Comparison of ENCODE assay signal across 8 cellular contexts in the genomic region with DNA sequence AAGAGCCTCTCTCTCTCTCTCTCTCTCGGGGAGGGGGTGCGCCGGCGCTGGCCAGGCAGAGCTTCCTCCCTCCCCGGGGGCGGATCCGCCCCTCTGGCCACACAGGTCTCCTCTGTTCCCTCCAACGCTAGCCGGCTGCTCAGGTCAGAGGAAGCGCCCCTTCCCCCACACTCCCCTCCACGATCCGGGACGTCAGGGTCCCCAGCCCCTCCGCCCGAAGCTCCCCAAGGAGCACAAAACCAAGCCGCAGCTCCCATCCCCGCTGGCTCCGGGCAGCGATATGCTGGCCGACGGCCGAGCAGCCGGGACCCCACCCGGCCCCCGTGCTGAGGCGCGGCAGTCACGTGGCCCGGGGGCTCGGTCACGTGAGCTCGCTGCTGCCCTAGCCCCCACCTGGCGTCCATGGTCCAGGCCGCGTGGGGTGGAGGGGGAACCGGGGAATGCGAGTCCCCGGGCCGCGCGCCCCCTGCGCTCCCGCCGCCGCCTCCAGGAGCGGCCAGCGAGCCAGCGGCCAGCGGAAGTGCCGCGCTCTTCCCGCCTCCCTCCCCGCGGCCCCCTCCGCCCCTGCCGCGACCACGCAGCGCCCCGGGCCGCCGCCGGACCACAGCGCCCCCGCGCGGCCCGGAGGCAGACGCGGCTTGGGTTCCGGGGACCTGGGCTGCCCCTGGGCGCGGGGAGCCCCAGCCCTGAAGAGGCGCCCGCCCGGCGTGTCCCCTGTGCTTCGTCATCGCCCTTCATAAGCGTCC.
DNase-seq lines count a peak whose midpoint lies in the region; ATAC-seq and TF ChIP-seq lines count a peak whose summit lies in the region.

TSS of gene SLC35B2 (minus strand) at position 522 of the 746 bp plus-strand sequence. CDS start at position 404, 118 bp downstream.

- H3K27ac ChIP-seq in cingulate gyrus (ENCODE audit: low read depth, low read length) = peak within 1 kb of the TSS; percentile 96

- ATAC-seq in HG02840 (IDR thresholded peaks at IDR 0.05; ENCODE audit: low FRiP score, unreplicated experiment) = peak; percentile 43

- DNase-seq in SIG-M5 treated with dmso at 0.1 percent for 504 hours (lab: John Stamatoyannopoulos, UW; ENCODE audit: unreplicated experiment) = peak; percentile 52
- no peak for DNase-seq in SIG-M5 (lab: John Stamatoyannopoulos, UW)
- DNase-seq in NCI-H2107 (lab: John Stamatoyannopoulos, UW) = peak; percentile 59
- DNase-seq in kidney glomerular epithelial cell (lab: John Stamatoyannopoulos, UW) = peak; percentile 66
- DNase-seq in stimulated activated CD4-positive, alpha-beta T cell treated with anti-CD3 and anti-CD28 coated beads, Interleukin-12 subunit alpha, Interleukin-12 subunit beta, amount 100 ng/mL, for 48 hours (ENCODE audit: low read depth in 2 of 3, low spot score in 1 of 3) = peak in 2 of 3 donors; percentile 31 to 53

- H3K4me3 ChIP-seq in WI38 (ENCODE audit: low read depth, low read length) = peak within 1 kb of the TSS; percentile 95

- TF ChIP-seq CTCF in WI38 (IDR thresholded peaks at IDR 0.05; ENCODE audit: low read depth, low read length) = peak; percentile 27
